ENCODE assay signal across 18 cellular contexts in genomic region chr16:12260647-12261262, GRCh38.
DNase-seq lines count a peak whose midpoint lies in the region; ATAC-seq and TF ChIP-seq lines count a peak whose summit lies in the region.
"Had no signal": no experiment of that assay in that cellular context is flagged by ENCODE, and none has a peak within 500 bp of the region (broad histone marks: within the 10 kb centered on the region; RNA-seq: fewer than 3 reads in every experiment).

No MANE protein-coding gene starts in this region.

- H3K27ac Mint-ChIP-seq in Caco-2 (ENCODE audit: unreplicated experiment) = no peak overlapping the region
- peak overlapping the region; percentile 35 for H3K27ac Mint-ChIP-seq in endodermal cell
- H3K27ac Mint-ChIP-seq: stimulated activated naive CD8-positive, alpha-beta T cell treated with anti-CD3 and anti-CD28 coated beads, Interleukin-15, Interleukin-2, amounts not matched to agents 100 ng/mL and 50 ng/mL, for 24 hours had no signal

- no peaks in the 10 kb centered on the region for H3K9me3 Mint-ChIP-seq in Caco-2 (ENCODE audit: unreplicated experiment)
- no peaks in the 10 kb centered on the region for H3K9me3 Mint-ChIP-seq in endodermal cell
- H3K9me3 Mint-ChIP-seq: stimulated activated naive CD8-positive, alpha-beta T cell treated with anti-CD3 and anti-CD28 coated beads, Interleukin-15, Interleukin-2, amounts not matched to agents 100 ng/mL and 50 ng/mL, for 24 hours had no signal

- DNase-seq in Caco-2 = peak; percentile 48 to 53
- DNase-seq in NCI-H69 (lab: John Stamatoyannopoulos, UW) = peak; percentile 89
- peak; percentile 88 for DNase-seq in endodermal cell
- DNase-seq in lower lobe of right lung = no peak
- no peak for DNase-seq in mesenteric fat pad (ENCODE audit: low spot score)
- DNase-seq in activated T-cell treated with anti-CD3 and anti-CD28 coated beads, Interleukin-2, amount 50 U/mL, for 1 hour = no peak
- no peak for DNase-seq in left lobe of liver (ENCODE audit: low spot score)
- no peak for DNase-seq in substantia nigra (lab: John Stamatoyannopoulos, UW)
- DNase-seq: amygdala; DMS79; effector memory CD4-positive, alpha-beta T cell; GM23248; hippocampal formation; NCI-H1105; stimulated activated CD4-positive, alpha-beta T cell treated with anti-CD3 and anti-CD28 coated beads, Interleukin-4, amount 100 ng/mL, for 4 hours had no signal

- H3K36me3 ChIP-seq in Caco-2 (ENCODE audit: control insufficient read depth, insufficient read depth, low read length) = no peaks in the 10 kb centered on the region
- no peaks in the 10 kb centered on the region for H3K36me3 ChIP-seq in endodermal cell (ENCODE audit: control insufficient read depth, insufficient read depth, low read length)
- H3K36me3 ChIP-seq in lower lobe of right lung = no peaks in the 10 kb centered on the region
- H3K36me3 ChIP-seq: prostate gland had no signal

- BruUV-seq in Caco-2 (replicated peaks; lab: Mats Ljungman, UMichigan) = no TSS peak

- H3K36me3 Mint-ChIP-seq in Caco-2 (ENCODE audit: insufficient read depth, unreplicated experiment) (no peaks in the 10 kb centered on the region), endodermal cell (ENCODE audit: low read depth) (no peaks in the 10 kb centered on the region)

- H3K27ac ChIP-seq in endodermal cell (ENCODE audit: low read depth, low read length) (no peak overlapping the region), lower lobe of right lung (no peak overlapping the region), substantia nigra (ENCODE audit: low read depth, low read length, poor library complexity, severe bottlenecking) (no peak overlapping the region)
- H3K27ac ChIP-seq: GM23248, prostate gland had no signal

- H3K4me1 ChIP-seq in Caco-2 (peaks cover 10% of the 10 kb centered on the region; the same call in 1 of the 2 replicates), endodermal cell (ENCODE audit: control insufficient read depth, insufficient read depth, low read length) (peaks cover 4% of the 10 kb centered on the region), lower lobe of right lung (peaks cover 13% of the 10 kb centered on the region)

- H3K4me3 ChIP-seq in Caco-2 (ENCODE audit: low read depth, low read length) (no peak overlapping the region), endodermal cell (ENCODE audit: low read length) (no peak overlapping the region), lower lobe of right lung (no peak overlapping the region)
- H3K4me3 ChIP-seq: GM23248, prostate gland had no signal

- POLR2A ChIA-PET in Caco-2 (lab: Charles Lee) = no interaction called here

- ATAC-seq in lower lobe of right lung (peak; percentile 37 to 53), left lobe of liver (no peak)
- ATAC-seq: SK-N-SH treated with all-trans-retinoic acid at 6 μM for 48 hours had no signal

- H3K27me3 Mint-ChIP-seq in Caco-2 (ENCODE audit: insufficient read depth, unreplicated experiment) (no peaks in the 10 kb centered on the region), endodermal cell (ENCODE audit: insufficient read depth) (peaks cover 3% of the 10 kb centered on the region)
- H3K27me3 Mint-ChIP-seq: stimulated activated naive CD8-positive, alpha-beta T cell treated with anti-CD3 and anti-CD28 coated beads, Interleukin-15, Interleukin-2, amounts not matched to agents 100 ng/mL and 50 ng/mL, for 24 hours had no signal

- TF ChIP-seq CTCF in Caco-2 (IDR thresholded peaks at IDR 0.05; ENCODE audit: insufficient read depth in 1 of 2, low read depth in 1 of 2, low read length in 1 of 2, severe bottlenecking in 1 of 2, unreplicated experiment in 1 of 2) (no peak), endodermal cell (conservative IDR thresholded peaks at IDR 0.05) (peak; percentile 54), lower lobe of right lung (IDR thresholded peaks at IDR 0.05) (no peak)

- intact Hi-C loops in Caco-2 (cut with micrococcal nuclease; ENCODE audit: unreplicated experiment) = no loop called here
- intact Hi-C loops in lower lobe of right lung (cut with DNase I) = no loop called here

- H3K27me3 ChIP-seq in Caco-2 (replicated peaks; ENCODE audit: control insufficient read depth, insufficient read depth, low read length) (no peaks in the 10 kb centered on the region), endodermal cell (ENCODE audit: control insufficient read depth, insufficient read depth, low read length, poor library complexity, severe bottlenecking) (no peaks in the 10 kb centered on the region), lower lobe of right lung (ENCODE audit: low read depth) (no peaks in the 10 kb centered on the region)

- no peak overlapping the region for H3K9ac ChIP-seq in endodermal cell (ENCODE audit: extremely low read depth, low read length, poor library complexity, severe bottlenecking)
- H3K9ac ChIP-seq: GM23248 had no signal

- H3K4me1 Mint-ChIP-seq in Caco-2 (ENCODE audit: low read depth, unreplicated experiment) (peaks cover 27% of the 10 kb centered on the region), endodermal cell (peaks cover 15% of the 10 kb centered on the region)

- no peak overlapping the region for H3K4me3 Mint-ChIP-seq in Caco-2 (ENCODE audit: unreplicated experiment)
- no peak overlapping the region for H3K4me3 Mint-ChIP-seq in endodermal cell
- H3K4me3 Mint-ChIP-seq: stimulated activated naive CD8-positive, alpha-beta T cell treated with anti-CD3 and anti-CD28 coated beads, Interleukin-15, Interleukin-2, amounts not matched to agents 100 ng/mL and 50 ng/mL, for 24 hours had no signal

- CTCF ChIA-PET in Caco-2 (lab: Charles Lee) = interaction anchor here (0.5 to 4.0 kb wide), 13 partner anchors 9 to 193 kb away, joined by 3 to 49 read pairs (median 3); no protein-coding TSS in a partner anchor

- H3K9me3 ChIP-seq in Caco-2 (no peaks in the 10 kb centered on the region), endodermal cell (ENCODE audit: control insufficient read depth, low read length) (no peaks in the 10 kb centered on the region), lower lobe of right lung (no peaks in the 10 kb centered on the region)
- H3K9me3 ChIP-seq: prostate gland had no signal

- WGBS in endodermal cell (ENCODE audit: insufficient coverage in 1 of 2, insufficient read length in 1 of 2), 2 experiments = 72 to 75% methylated on average over 11 to 31 of the region's 31 CpGs

Comparison
In these comparisons a context has a peak if more than half of its experiments do, and no peak if none do; other contexts are left out.
1. DNase-seq: peak in Caco-2 (2 of 2), NCI-H69 (single experiment) and endodermal cell (single experiment); none in lower lobe of right lung (single experiment), mesenteric fat pad (single experiment), activated T-cell treated with anti-CD3 and anti-CD28 coated beads, Interleukin-2, amount 50 U/mL, for 1 hour (single experiment), left lobe of liver (single experiment) and substantia nigra (0 of 49).